In the genomic region with DNA sequence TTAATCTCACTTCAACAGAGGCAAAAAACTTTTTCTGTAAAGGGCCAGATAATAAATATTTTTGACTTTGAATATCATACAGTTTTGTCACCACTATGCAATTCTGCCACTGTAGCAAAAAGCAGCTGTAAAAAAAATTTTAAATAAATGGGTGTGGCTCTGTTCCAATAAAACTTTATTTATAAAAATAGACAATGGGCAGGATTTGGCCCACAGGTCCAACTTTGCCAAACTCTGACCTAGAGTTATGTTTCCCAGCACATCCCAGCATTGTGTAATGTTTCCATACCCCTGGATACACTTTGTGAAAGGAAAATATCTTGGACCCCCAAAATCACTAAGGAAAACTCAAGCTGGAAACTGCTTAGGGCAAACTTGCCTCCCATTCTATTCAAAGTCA, we compare ENCODE assay signal across 17 cellular contexts.
DNase-seq lines count a peak whose midpoint lies in the region; ATAC-seq, FAIRE-seq and TF ChIP-seq lines count a peak whose summit lies in the region.
"Had no signal": no experiment of that assay in that cellular context is flagged by ENCODE, and none has a peak within 500 bp of the region (broad histone marks: within the 10 kb centered on the region; RNA-seq: fewer than 3 reads in every experiment).

No MANE protein-coding gene starts in this region.

- H4K5ac ChIP-seq in mesendoderm (ENCODE audit: low read length), result no peak overlapping the region

- H3K79me1 ChIP-seq in mesendoderm (ENCODE audit: low read length), result no peaks in the 10 kb centered on the region

- SMC1A ChIA-PET in GM12878 (lab: Charles Lee; ENCODE audit: uncharacterized antibody, unreplicated experiment), result no interaction called here

- H3K27ac ChIP-seq in GM12878 (ENCODE audit: control insufficient read depth, insufficient read depth) (no peak overlapping the region), mesodermal cell (ENCODE audit: low read depth, low read length, severe bottlenecking) (peak overlapping the region; percentile 64), mesendoderm (ENCODE audit: low read depth, low read length) (no peak overlapping the region), GM23338 (ENCODE audit: low read depth) (no peak overlapping the region)
- H3K27ac ChIP-seq: GM23248 had no signal

- no peaks in the 10 kb centered on the region for H3K36me3 Mint-ChIP-seq in Calu3 (ENCODE audit: insufficient read depth, unreplicated experiment)
- H3K36me3 Mint-ChIP-seq in GM23338 (ENCODE audit: low read depth), result peaks cover 31% of the 10 kb centered on the region
- H3K36me3 Mint-ChIP-seq: CD4-positive, alpha-beta memory T cell had no signal

- TF ChIP-seq EP300 in GM12878 (IDR thresholded peaks at IDR 0.05; ENCODE audit: borderline replicate concordance in 1 of 2, control insufficient read depth in 1 of 2, low read depth in 2 of 2, low read length in 2 of 2), result no peak

- in situ Hi-C loops in GM12878 (cut with MboI), result no loop called here

- CTCF ChIA-PET in Calu3 (lab: Charles Lee), result no interaction called here
- CTCF ChIA-PET in GM12878 (lab: Yijun Ruan, JAX), result no interaction called here

- no peaks in the 10 kb centered on the region for H3F3A ChIP-seq in GM23338 (replicated peaks; ENCODE audit: low read depth)

- no peak overlapping the region for H4K8ac ChIP-seq in mesendoderm (ENCODE audit: low read depth, low read length)

- H3K27me3 ChIP-seq in GM12878 (replicated peaks in 1 of 2; ENCODE audit: control insufficient read depth in 2 of 2, insufficient read depth in 2 of 2, low read length in 1 of 2) (no peaks in the 10 kb centered on the region), mesendoderm (ENCODE audit: insufficient read depth, low read length, poor library complexity) (no peaks in the 10 kb centered on the region), GM23338 (ENCODE audit: insufficient read depth) (no peaks in the 10 kb centered on the region)

- 0 out of 2 replicates have a peak, but pooled peaks cover 3% of the 10 kb centered on the region for H3K9me2 ChIP-seq in GM23338 (ENCODE audit: insufficient read depth)

- H3K9me3 Mint-ChIP-seq in Calu3 (ENCODE audit: low read depth, unreplicated experiment), result no peaks in the 10 kb centered on the region
- peaks cover 34% of the 10 kb centered on the region for H3K9me3 Mint-ChIP-seq in GM23338

- FAIRE-seq in GM12878 (lab: Jason Lieb, UNC), result no peak
- FAIRE-seq: D721Med, GM12891 had no signal

- no peak overlapping the region for H2BK120ac ChIP-seq in mesendoderm (ENCODE audit: low read depth, low read length)

- TF ChIP-seq CTCF in Calu3 (IDR thresholded peaks at IDR 0.05; ENCODE audit: unreplicated experiment) (no peak), GM12878 (IDR thresholded peaks at IDR 0.05 in 2 of 3, conservative IDR thresholded peaks at IDR 0.05 in 1 of 3; ENCODE audit: control insufficient read depth in 2 of 3, extremely low read depth in 1 of 3, insufficient read depth in 1 of 3, low read depth in 3 of 3, low read length in 3 of 3) (no peak), GM23338 (conservative IDR thresholded peaks at IDR 0.05; ENCODE audit: low read depth in 2 of 2) (no peak)

- H3K4me3 Mint-ChIP-seq in Calu3 (ENCODE audit: low read depth, unreplicated experiment) (peak overlapping the region; percentile 60), GM23338 (no peak overlapping the region)
- H3K4me3 Mint-ChIP-seq: CD4-positive, alpha-beta memory T cell; H9 had no signal

- no peaks in the 10 kb centered on the region for H3K27me3 Mint-ChIP-seq in Calu3 (ENCODE audit: unreplicated experiment)
- no peaks in the 10 kb centered on the region for H3K27me3 Mint-ChIP-seq in GM23338 (ENCODE audit: insufficient read depth, low read depth, poor library complexity)

- H3K4me2 ChIP-seq in GM12878 (ENCODE audit: control insufficient read depth, insufficient read depth), result no peak overlapping the region
- no peak overlapping the region for H3K4me2 ChIP-seq in mesendoderm (ENCODE audit: low read length)
- H3K4me2 ChIP-seq in GM23338, result no peak overlapping the region

- H3K79me2 ChIP-seq in GM12878 (ENCODE audit: control insufficient read depth, insufficient read depth, low read length) (no peaks in the 10 kb centered on the region), mesendoderm (ENCODE audit: control insufficient read depth, insufficient read depth, low read length) (no peaks in the 10 kb centered on the region), GM23338 (replicated peaks; ENCODE audit: insufficient read depth) (no peaks in the 10 kb centered on the region)

- H3K4ac ChIP-seq in mesendoderm (ENCODE audit: low read depth, low read length), result no peak overlapping the region

- no peak overlapping the region for H3K4me3 ChIP-seq in GM12878
- H3K4me3 ChIP-seq in mesodermal cell (ENCODE audit: extremely low read depth, insufficient read depth, low read length, poor library complexity, severe bottlenecking), result no peak overlapping the region
- no peak overlapping the region for H3K4me3 ChIP-seq in mesendoderm (ENCODE audit: low read length)
- H3K4me3 ChIP-seq in GM23338, result no peak overlapping the region
- H3K4me3 ChIP-seq: GM23248 had no signal

- no peaks in the 10 kb centered on the region for H3K4me1 ChIP-seq in GM12878 (ENCODE audit: control insufficient read depth, insufficient read depth, low read length)
- H3K4me1 ChIP-seq in mesodermal cell (ENCODE audit: control insufficient read depth, insufficient read depth, low read length, poor library complexity, severe bottlenecking), result peaks cover 5% of the 10 kb centered on the region
- no peaks in the 10 kb centered on the region for H3K4me1 ChIP-seq in mesendoderm (ENCODE audit: control insufficient read depth, low read depth, low read length)
- peaks cover 14% of the 10 kb centered on the region; the same call in 1 of the 2 replicates for H3K4me1 ChIP-seq in GM23338 (ENCODE audit: insufficient read depth)

- BruUV-seq in Calu3 (replicated peaks; lab: Mats Ljungman, UMichigan) (no TSS peak), GM12878 (replicated peaks; lab: Mats Ljungman, UMichigan) (no TSS peak)

- peak overlapping the region; percentile 81 for H3K27ac Mint-ChIP-seq in Calu3 (ENCODE audit: unreplicated experiment)
- H3K27ac Mint-ChIP-seq in GM23338, result no peak overlapping the region
- H3K27ac Mint-ChIP-seq: CD4-positive, alpha-beta memory T cell had no signal

- no peak overlapping the region for H3K23ac ChIP-seq in mesendoderm (ENCODE audit: low read length)

- RAD21 ChIA-PET in GM12878 (lab: Charles Lee; ENCODE audit: unreplicated experiment), result no interaction called here

- H3K9ac ChIP-seq in GM12878 (ENCODE audit: control insufficient read depth, insufficient read depth, low read length) (no peak overlapping the region), mesendoderm (ENCODE audit: low read length) (no peak overlapping the region)
- H3K9ac ChIP-seq: GM23248 had no signal

- H3K56ac ChIP-seq in mesendoderm (ENCODE audit: low read length), result no peak overlapping the region

- H2BK15ac ChIP-seq in mesendoderm (replicated peaks; ENCODE audit: low read depth), result no peak overlapping the region

- POLR2A ChIA-PET in GM12878 (lab: Charles Lee), result no interaction called here

- intact Hi-C loops in Calu3 (cut with micrococcal nuclease; ENCODE audit: unreplicated experiment), result loop anchor here (10.0 kb wide), 1 partner anchor 235 kb away; no protein-coding TSS in a partner anchor
- intact Hi-C loops in GM12878 (cut with micrococcal nuclease; ENCODE audit: unreplicated experiment), result no loop called here
- intact Hi-C loops in posterior vena cava (cut with DNase I), result no loop called here

- H3K4me1 Mint-ChIP-seq in Calu3 (ENCODE audit: low read depth, unreplicated experiment) (peaks cover 46% of the 10 kb centered on the region), GM23338 (peaks cover 13% of the 10 kb centered on the region; the same call in 2 of the 3 replicates)
- H3K4me1 Mint-ChIP-seq: CD4-positive, alpha-beta memory T cell had no signal

- TF ChIP-seq POLR2A in GM12878 (IDR thresholded peaks at IDR 0.05; ENCODE audit: low read depth, low read length), result no peak

- H4K20me1 ChIP-seq in GM12878 (ENCODE audit: control insufficient read depth, insufficient read depth) (no peaks in the 10 kb centered on the region), GM23338 (replicated peaks; ENCODE audit: insufficient read depth) (no peaks in the 10 kb centered on the region)

- H2BK5ac ChIP-seq in mesendoderm (ENCODE audit: low read length), result no peak overlapping the region

- H3K18ac ChIP-seq in mesendoderm (ENCODE audit: low read length), result no peak overlapping the region

- no peak overlapping the region for H2AFZ ChIP-seq in GM12878 (ENCODE audit: control insufficient read depth, low read depth, low read length)
- H2AFZ ChIP-seq in GM23338, result no peak overlapping the region
- H2AFZ ChIP-seq: GM23248 had no signal

- H3K9me3 ChIP-seq in GM12878 (replicated peaks; ENCODE audit: control insufficient read depth, insufficient read depth, low read length), result no peaks in the 10 kb centered on the region
- H3K9me3 ChIP-seq in mesodermal cell (ENCODE audit: control insufficient read depth, low read length), result peaks cover 17% of the 10 kb centered on the region

- DNase-seq in Calu3, result no peak
- DNase-seq in GM12878 (ENCODE audit: low read depth, low spot score), result no peak
- DNase-seq in posterior vena cava (ENCODE audit: low spot score), result no peak
- no peak for DNase-seq in mesendoderm
- DNase-seq in GM23338 (ENCODE audit: low spot score), result no peak
- DNase-seq: C1 segment of cervical spinal cord; CD4-positive, alpha-beta memory T cell; COR-L47; DMS 273 treated with DMSO at 0.1 percent for 48 hours; DMS79; GDM1; GM23248 had no signal

- H2AK5ac ChIP-seq in mesendoderm (ENCODE audit: low read length), result no peak overlapping the region

- ATAC-seq in GM12878, result no peak
- no peak for ATAC-seq in GM23338
- ATAC-seq: HCT116 had no signal

- TF ChIP-seq RAD21 in GM12878 (IDR thresholded peaks at IDR 0.05; ENCODE audit: insufficient read depth, low read depth, low read length), result no peak

- H3K36me3 ChIP-seq in GM12878 (ENCODE audit: control insufficient read depth in 2 of 2, insufficient read depth in 2 of 2, low read length in 1 of 2) (no peaks in the 10 kb centered on the region), mesodermal cell (ENCODE audit: control insufficient read depth, insufficient read depth, low read length) (no peaks in the 10 kb centered on the region), mesendoderm (ENCODE audit: control insufficient read depth, insufficient read depth, low read length) (no peaks in the 10 kb centered on the region), GM23338 (ENCODE audit: insufficient read depth) (peaks cover 12% of the 10 kb centered on the region)

TF ChIP-seq in GM23338, 12 proteins besides CTCF, POLR2A, EP300 and RAD21 (continues in another document):
- no peak for TF ChIP-seq CREB1 (CRISPR knock-in tag; IDR thresholded peaks at IDR 0.05; ENCODE audit: low read depth)
- no peak for TF ChIP-seq NANOG (IDR thresholded peaks at IDR 0.05; ENCODE audit: borderline replicate concordance)
